Comparison of ENCODE assay signal across 6 cellular contexts in genomic region chr1:1470626-1471388, GRCh38. TPM values are rescaled to one million over a fixed set of nuclear protein-coding genes. Genes with fewer than 3 reads are reported as not detected.
DNase-seq lines count a peak whose midpoint lies in the region; TF ChIP-seq lines count a peak whose summit lies in the region.

No MANE protein-coding gene starts in this region.

- peaks cover 25% of the 10 kb centered on the region for H3K4me1 Mint-ChIP-seq in CD14-positive monocyte

- peak overlapping the region; percentile 74 for H3K27ac ChIP-seq in stomach smooth muscle (ENCODE audit: low read length)

- H3K9ac ChIP-seq in stomach smooth muscle (ENCODE audit: low read length in 2 of 2), result peak overlapping the region; percentile 80 to 83

- H3K36me3 ChIP-seq in stomach smooth muscle (ENCODE audit: control insufficient read depth in 2 of 2, insufficient read depth in 2 of 2, low read length in 2 of 2), result no peaks in the 10 kb centered on the region

- peaks cover 1 to 3% of the 10 kb centered on the region in 2 donors for H3K36me3 Mint-ChIP-seq in CD14-positive monocyte

- peaks cover 0 to 5% (median 0%) of the 10 kb centered on the region in 7 donors for H3K9me3 Mint-ChIP-seq in CD14-positive monocyte

- no peaks in the 10 kb centered on the region for H3K9me3 ChIP-seq in stomach smooth muscle (ENCODE audit: control insufficient read depth in 2 of 2, low read length in 2 of 2)

- intact Hi-C loops in CD14-positive monocyte (cut with micrococcal nuclease), result no loop called here

- H3K27me3 Mint-ChIP-seq in CD14-positive monocyte (ENCODE audit: low read depth in 3 of 3), result peaks cover 0 to 5% (median 3%) of the 10 kb centered on the region in 3 donors

- TF ChIP-seq CTCF in CD14-positive monocyte (IDR thresholded peaks at IDR 0.05) (no peak), fibroblast of the aortic adventitia (IDR thresholded peaks at IDR 0.05; ENCODE audit: insufficient read depth, low read length) (no peak)

- H3K4me3 Mint-ChIP-seq in CD14-positive monocyte, result peak overlapping the region; percentile 82 to 93

- DNase-seq in CD14-positive monocyte (ENCODE audit: low spot score) (no peak), RKO (ENCODE audit: low spot score) (peak; percentile 52), fibroblast of the aortic adventitia (ENCODE audit: low read depth) (no peak), cerebellar nuclear complex (lab: John Stamatoyannopoulos, UW) (no peak), NCI-H1436 treated with DMSO at 0.1 percent for 48 hours (lab: John Stamatoyannopoulos, UW) (no peak)

- peaks cover 23% of the 10 kb centered on the region for H3K4me1 ChIP-seq in stomach smooth muscle (ENCODE audit: control insufficient read depth, insufficient read depth, low read length)

- H3K4me3 ChIP-seq in fibroblast of the aortic adventitia (ENCODE audit: low read depth, low read length) (peak overlapping the region; percentile 84), stomach smooth muscle (ENCODE audit: low read length in 2 of 2) (peak overlapping the region; percentile 71 to 83)

- no peaks in the 10 kb centered on the region for H3K27me3 ChIP-seq in stomach smooth muscle (ENCODE audit: control insufficient read depth in 1 of 2, insufficient read depth in 2 of 2, low read length in 2 of 2)

- H3K27ac Mint-ChIP-seq in CD14-positive monocyte, result peak overlapping the region; percentile 43 to 94 (median 82)

RNA-seq across cellular contexts. Expression of gene ATAD3B, which starts 0.8 kb away (rescaled TPM):
- polyA plus RNA-seq in CD14-positive monocyte, result 1 to 10 TPM; 2.3 TPM
- 5.2 and 15.7 TPM in 2 replicates for total RNA-seq in fibroblast of the aortic adventitia (ENCODE audit: low replicate concordance)

RNA-seq across cellular contexts. Expression of gene ATAD3C, which starts 21.3 kb away (rescaled TPM):
- polyA plus RNA-seq in CD14-positive monocyte, result not detected
- total RNA-seq in fibroblast of the aortic adventitia (ENCODE audit: low replicate concordance), result under 0.01 TPM in 1 of 2 replicates, not detected in the other

RNA-seq across cellular contexts. Expression of gene VWA1, which starts 35.3 kb away (rescaled TPM):
- polyA plus RNA-seq in CD14-positive monocyte, result not detected
- total RNA-seq in fibroblast of the aortic adventitia (ENCODE audit: low replicate concordance), result 1.8 and 2.9 TPM in 2 replicates

RNA-seq across cellular contexts. Expression of gene ATAD3A, which starts 41.2 kb away (rescaled TPM):
- 1 to 10 TPM; 4.1 to 6.4 TPM for polyA plus RNA-seq in CD14-positive monocyte
- 28.0 and 35.6 TPM in 2 replicates for total RNA-seq in fibroblast of the aortic adventitia (ENCODE audit: low replicate concordance)

RNA-seq across cellular contexts. Expression of gene ANKRD65, which starts 49.7 kb away (rescaled TPM):
- not detected for polyA plus RNA-seq in CD14-positive monocyte
- total RNA-seq in fibroblast of the aortic adventitia (ENCODE audit: low replicate concordance), result 1.7 and 2.4 TPM in 2 replicates
